Comparison of ENCODE assay signal across 21 cellular contexts in the genomic region with DNA sequence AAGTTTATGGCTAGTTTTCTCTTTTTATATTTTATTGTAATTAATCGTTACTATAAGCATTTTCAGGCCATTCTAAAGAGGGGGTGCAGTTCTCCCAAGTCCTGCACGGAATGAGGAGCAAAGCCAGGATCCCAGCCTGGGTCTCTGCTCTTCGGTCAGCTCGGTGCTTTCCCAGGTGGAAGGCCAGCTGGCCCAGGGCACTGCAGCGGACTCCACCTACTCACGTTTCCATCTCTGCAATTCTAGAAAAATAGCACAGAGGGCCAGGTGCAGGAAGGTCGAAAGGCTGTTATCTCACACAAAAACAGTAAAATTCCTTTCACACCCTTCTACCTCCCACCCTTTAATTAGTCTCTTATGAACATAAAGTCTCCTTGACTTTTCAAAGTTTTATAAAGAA. TPM values are rescaled to one million over a fixed set of nuclear protein-coding genes. Genes with fewer than 3 reads are reported as not detected.
DNase-seq lines count a peak whose midpoint lies in the region; ATAC-seq and TF ChIP-seq lines count a peak whose summit lies in the region.
"Had no signal": no experiment of that assay in that cellular context is flagged by ENCODE, and none has a peak within 500 bp of the region (broad histone marks: within the 10 kb centered on the region; RNA-seq: fewer than 3 reads in every experiment).

No MANE protein-coding gene starts in this region.

- peaks cover 34% of the 10 kb centered on the region for H3K4me1 ChIP-seq in MM.1S (ENCODE audit: low read length)
- H3K4me1 ChIP-seq in Panc1 (ENCODE audit: control insufficient read depth, insufficient read depth, low read length): peaks cover 43% of the 10 kb centered on the region

- no TSS peak for BruUV-seq in Panc1 (replicated peaks; lab: Mats Ljungman, UMichigan)

- no peak overlapping the region for H2AFZ ChIP-seq in MM.1S (ENCODE audit: low read length)

- peak overlapping the region; percentile 26; the same call in 1 of the 2 replicates for H3K4me2 ChIP-seq in MM.1S (ENCODE audit: low read depth, low read length)

- peak overlapping the region; percentile 19 for H3K27ac Mint-ChIP-seq in progenitor cell of endocrine pancreas
- H3K27ac Mint-ChIP-seq: B cell; CD14-positive monocyte; CD8-positive, alpha-beta memory T cell had no signal

- H3K4me1 Mint-ChIP-seq in progenitor cell of endocrine pancreas (ENCODE audit: low read depth): peaks cover 73% of the 10 kb centered on the region

- CTCF ChIA-PET in Panc1 (lab: Charles Lee): no interaction called here

- H3K4me3 ChIP-seq in MM.1S (ENCODE audit: low read length): no peak overlapping the region
- no peak overlapping the region for H3K4me3 ChIP-seq in Panc1 (ENCODE audit: low read depth in 2 of 2, low read length in 2 of 2)
- H3K4me3 ChIP-seq: SJSA1 had no signal

- no peaks in the 10 kb centered on the region for H3K79me2 ChIP-seq in MM.1S (ENCODE audit: low read length)

- intact Hi-C loops in Panc1 (cut with micrococcal nuclease; ENCODE audit: unreplicated experiment): loop anchor here (5.0 kb wide), 1 partner anchor 56 kb away; no protein-coding TSS in a partner anchor

- TF ChIP-seq CTCF in MM.1S (IDR thresholded peaks at IDR 0.05; ENCODE audit: low read length) (no peak), Panc1 (IDR thresholded peaks at IDR 0.05) (no peak), progenitor cell of endocrine pancreas (IDR thresholded peaks at IDR 0.05; ENCODE audit: unreplicated experiment) (no peak)

- H3K4me3 Mint-ChIP-seq in progenitor cell of endocrine pancreas (ENCODE audit: low read depth): no peak overlapping the region
- H3K4me3 Mint-ChIP-seq: B cell; CD8-positive, alpha-beta memory T cell had no signal

- ATAC-seq in Panc1 (no peak), left lobe of liver (peak; percentile 84), GM21526 (IDR thresholded peaks at IDR 0.05; ENCODE audit: low FRiP score, unreplicated experiment) (no peak)
- ATAC-seq: HCT116 had no signal

- H3K9me3 Mint-ChIP-seq in progenitor cell of endocrine pancreas (ENCODE audit: low read depth): no peaks in the 10 kb centered on the region
- H3K9me3 Mint-ChIP-seq: CD8-positive, alpha-beta memory T cell had no signal

- DNase-seq in MM.1S: peak; percentile 34
- DNase-seq in Panc1 (ENCODE audit: low read depth, low spot score): no peak
- peak; percentile 86 for DNase-seq in left lobe of liver (ENCODE audit: low spot score)
- DNase-seq in progenitor cell of endocrine pancreas (ENCODE audit: low spot score, unreplicated experiment): no peak
- no peak for DNase-seq in stimulated activated CD4-positive, alpha-beta T cell treated with anti-CD3 and anti-CD28 coated beads, Interleukin-15, amount 100 ng/mL, for 24 hours
- DNase-seq in DMS 273 treated with DMSO at 0.1 percent for 48 hours (lab: John Stamatoyannopoulos, UW): no peak
- DNase-seq: CD8-positive, alpha-beta memory T cell; DMS79 treated with DMSO at 0.1 percent for 48 hours; GF-D8; Karpas-422; NCI-H1092 treated with DMSO at 0.1 percent for 48 hours; NCI-H1436; NCI-H2029; NCI-H446; NCI-H524 treated with DMSO at 0.1 percent for 48 hours; Right ventricle myocardium superior had no signal

- peak overlapping the region; percentile 34; the same call in 1 of the 2 replicates for H3K27ac ChIP-seq in MM.1S (ENCODE audit: low read length)
- H3K27ac ChIP-seq in Panc1 (ENCODE audit: low read length): peak overlapping the region; percentile 81
- H3K27ac ChIP-seq: SJSA1 had no signal

- no peaks in the 10 kb centered on the region for H4K20me1 ChIP-seq in MM.1S (ENCODE audit: insufficient read depth, low read length)

- H3K9ac ChIP-seq in MM.1S (ENCODE audit: low read length): no peak overlapping the region; the same call in 1 of the 2 replicates

- no peaks in the 10 kb centered on the region for H3K9me3 ChIP-seq in MM.1S (replicated peaks; ENCODE audit: insufficient read depth, low read length)
- no peaks in the 10 kb centered on the region for H3K9me3 ChIP-seq in Panc1 (ENCODE audit: control insufficient read depth, insufficient read depth, low read depth, low read length)
- H3K9me3 ChIP-seq: SJSA1 had no signal

- H3K9me2 ChIP-seq in MM.1S (replicated peaks; ENCODE audit: insufficient read depth, low read length): no peaks in the 10 kb centered on the region

- POLR2A ChIA-PET in Panc1 (lab: Charles Lee): interaction anchor here (0.7 kb wide), 1 partner anchor 8 kb away, joined by 3 read pairs; no protein-coding TSS in a partner anchor

- in situ Hi-C loops in Panc1 (cut with HindIII; ENCODE audit: low pct_unique_long_range_greater_than_20kb, low sequenced_read_pairs): no loop called here

- H3K36me3 ChIP-seq in MM.1S (replicated peaks; ENCODE audit: insufficient read depth, low read length) (no peaks in the 10 kb centered on the region), Panc1 (ENCODE audit: control insufficient read depth, insufficient read depth, low read length) (no peaks in the 10 kb centered on the region)
- H3K36me3 ChIP-seq: SJSA1 had no signal

- H3K36me3 Mint-ChIP-seq in progenitor cell of endocrine pancreas (ENCODE audit: insufficient read depth): no peaks in the 10 kb centered on the region
- H3K36me3 Mint-ChIP-seq: CD14-positive monocyte; CD8-positive, alpha-beta memory T cell had no signal

- peaks cover 33% of the 10 kb centered on the region for H3F3A ChIP-seq in MM.1S (ENCODE audit: insufficient read depth, low read length)

- H3K27me3 Mint-ChIP-seq in progenitor cell of endocrine pancreas: no peaks in the 10 kb centered on the region

- H3K27me3 ChIP-seq in MM.1S (replicated peaks; ENCODE audit: insufficient read depth, low read length) (no peaks in the 10 kb centered on the region), Panc1 (ENCODE audit: control insufficient read depth, insufficient read depth, low read length) (no peaks in the 10 kb centered on the region)
- H3K27me3 ChIP-seq: SJSA1 had no signal

RNA-seq across cellular contexts. Expression of a gene that starts 59.5 kb away (rescaled TPM):
- 28.5 TPM for total RNA-seq in Panc1 (2021; ENCODE audit: unreplicated experiment)
- 33.2 TPM for polyA plus RNA-seq in Panc1 (2012; ENCODE audit: insufficient read length)
- total RNA-seq in left lobe of liver: 21.3 TPM
- total RNA-seq in progenitor cell of endocrine pancreas: 129 and 142 TPM in 2 replicates
- total RNA-seq: CD8-positive, alpha-beta memory T cell had no signal
- polyA plus RNA-seq: CD8-positive, alpha-beta memory T cell had no signal

Comparison
In these comparisons a context has a peak if more than half of its experiments do, and no peak if none do; other contexts are left out.
1. DNase-seq: peak in MM.1S (single experiment) and left lobe of liver (single experiment); none in Panc1 (single experiment), progenitor cell of endocrine pancreas (single experiment), stimulated activated CD4-positive, alpha-beta T cell treated with anti-CD3 and anti-CD28 coated beads, Interleukin-15, amount 100 ng/mL, for 24 hours (single experiment) and DMS 273 treated with DMSO at 0.1 percent for 48 hours (single experiment).